8 cellular contexts compared by ENCODE assay signal in genomic region chr4:165207016-165207430, GRCh38. TPM values are rescaled to one million over a fixed set of nuclear protein-coding genes. Genes with fewer than 3 reads are reported as not detected.
A peak's percentile ranks its signal among the peaks of the same experiment; 100 is the strongest.
DNase-seq lines count a peak whose midpoint lies in the region; ATAC-seq, FAIRE-seq and TF ChIP-seq lines count a peak whose summit lies in the region.

No MANE protein-coding gene starts in this region.

- POLR2A ChIA-PET in A673 (lab: Charles Lee; ENCODE audit: low non-redundant PET), result no interaction called here

- DNase-seq in A673 (ENCODE audit: low spot score) (no peak), GM12892 (ENCODE audit: insufficient read length) (peak; percentile 20), NCI-H345 treated with DMSO at 0.1 percent for 48 hours (lab: John Stamatoyannopoulos, UW; ENCODE audit: unreplicated experiment) (peak; percentile 23), caudate nucleus (lab: John Stamatoyannopoulos, UW) (peak in 21 of 61 donors; percentile 19 to 87 (median 64)), KBM-7 (no peak)

- CTCF ChIA-PET in A673 (lab: Charles Lee), result no interaction called here

- BruUV-seq in A673 (replicated peaks; lab: Mats Ljungman, UMichigan), result no TSS peak

- intact Hi-C loops in A673 (cut with micrococcal nuclease; ENCODE audit: unreplicated experiment), result no loop called here

- H3K36me3 ChIP-seq in A673 (ENCODE audit: insufficient read depth, low read length, poor library complexity, severe bottlenecking) (no peaks in the 10 kb centered on the region), liver (ENCODE audit: control insufficient read depth in 4 of 4, insufficient read depth in 3 of 4, low read depth in 1 of 4, low read length in 3 of 4) (no peaks in the 10 kb centered on the region)

- no peak for TF ChIP-seq CTCF in A673 (conservative IDR thresholded peaks at IDR 0.05; ENCODE audit: low read depth, low read length)
- TF ChIP-seq CTCF in liver (IDR thresholded peaks at IDR 0.05; ENCODE audit: low read depth, low read length, missing input control), result no peak

- H3K9me3 ChIP-seq in A673 (ENCODE audit: low read depth, low read length, poor library complexity, severe bottlenecking) (no peaks in the 10 kb centered on the region), liver (ENCODE audit: control insufficient read depth in 4 of 4, low read length in 3 of 4) (no peaks in the 10 kb centered on the region)

- under 1% methylated on average over 28 of the region's 28 CpGs for WGBS in liver

- peak overlapping the region; percentile 52 for H3K27ac ChIP-seq in A673 (ENCODE audit: low read depth, low read length, poor library complexity, severe bottlenecking)
- peak overlapping the region; percentile 84 for H3K27ac ChIP-seq in caudate nucleus (ENCODE audit: low read depth, low read length)
- peak overlapping the region; percentile 11 to 33 for H3K27ac ChIP-seq in liver (ENCODE audit: low read depth in 1 of 2, low read length in 2 of 2)
- H3K27ac ChIP-seq in temporal lobe (ENCODE audit: low read depth, low read length), result peak overlapping the region; percentile 90

- peak; percentile 32 for ATAC-seq in HG02759 (IDR thresholded peaks at IDR 0.05; ENCODE audit: unreplicated experiment)

- peak in 1 of 2 donors; percentile 2 for TF ChIP-seq RAD21 in liver (IDR thresholded peaks at IDR 0.05)

- no peak for TF ChIP-seq POLR2A in GM12892 (IDR thresholded peaks at IDR 0.05; ENCODE audit: low read depth, low read length)

- H3K27me3 ChIP-seq in A673 (replicated peaks; ENCODE audit: insufficient read depth, low read depth, low read length, poor library complexity), result no peaks in the 10 kb centered on the region
- no peaks in the 10 kb centered on the region for H3K27me3 ChIP-seq in liver (ENCODE audit: control insufficient read depth in 4 of 4, insufficient read depth in 4 of 4, low read length in 3 of 4)

- in situ Hi-C loops in KBM-7 (cut with MboI; ENCODE audit: low pct_unique_long_range_greater_than_20kb, low sequenced_read_pairs), result no loop called here

- H3K9ac ChIP-seq in liver (ENCODE audit: low read depth in 1 of 2, low read length in 2 of 2), result peak overlapping the region; percentile 21 to 23

- H3K4me3 ChIP-seq in A673 (ENCODE audit: low read depth, low read length, poor library complexity, severe bottlenecking) (peak overlapping the region; percentile 89), liver (ENCODE audit: low read depth in 1 of 3, low read length in 3 of 3) (peak overlapping the region; percentile 48 to 99 (median 80))

- H3K4me1 ChIP-seq in A673 (ENCODE audit: insufficient read depth, low read length, poor library complexity, severe bottlenecking) (peaks cover 19% of the 10 kb centered on the region), liver (ENCODE audit: control insufficient read depth in 4 of 4, insufficient read depth in 4 of 4, low read length in 3 of 4) (peaks cover 10 to 45% (median 30%) of the 10 kb centered on the region in 4 donors)

- peak; percentile 48 for FAIRE-seq in GM12892 (lab: Jason Lieb, UNC)

TF ChIP-seq in liver, 16 proteins besides CTCF, POLR2A, EP300 and RAD21:
- no peak for TF ChIP-seq EGR1 (IDR thresholded peaks at IDR 0.05; ENCODE audit: low read depth in 2 of 2)
- TF ChIP-seq MAX (IDR thresholded peaks at IDR 0.05), result no peak
- no peak for TF ChIP-seq FOXA2 (IDR thresholded peaks at IDR 0.05)
- no peak for TF ChIP-seq SP1 (IDR thresholded peaks at IDR 0.05)
- TF ChIP-seq JUND (IDR thresholded peaks at IDR 0.05), result no peak
- no peak for TF ChIP-seq ZBTB33 (IDR thresholded peaks at IDR 0.05)
- no peak for TF ChIP-seq TAF1 (conservative IDR thresholded peaks at IDR 0.05)
- TF ChIP-seq ATF3 (IDR thresholded peaks at IDR 0.05), result no peak
- TF ChIP-seq NR2F2 (IDR thresholded peaks at IDR 0.05), result no peak
- no peak for TF ChIP-seq FOXA1 (IDR thresholded peaks at IDR 0.05)
- no peak for TF ChIP-seq HNF4G (IDR thresholded peaks at IDR 0.05)
- TF ChIP-seq YY1 (IDR thresholded peaks at IDR 0.05), result no peak
- no peak for TF ChIP-seq HNF4A (conservative IDR thresholded peaks at IDR 0.05)
- no peak for TF ChIP-seq GABPA (IDR thresholded peaks at IDR 0.05 in 1 of 2, conservative IDR thresholded peaks at IDR 0.05 in 1 of 2)
TF ChIP-seq in liver: peak in this region for 0.

RNA-seq across cellular contexts. Expression of gene KLHL2, which starts 0.3 kb away (rescaled TPM):
- total RNA-seq in A673 (2021) (22.5 and 23.7 TPM in 2 replicates), liver (10 to 100 TPM in 1 of 2 donors, 1 to 10 TPM in 1; 10.0 to 37.9 TPM), temporal lobe (51.6 TPM)
- polyA plus RNA-seq in GM12892 (2012; ENCODE audit: missing spikeins), result 19.3 TPM
- polyA plus RNA-seq in liver, result 10 to 100 TPM; 11.4 to 15.8 TPM

Comparison
In these comparisons a context has a peak if more than half of its experiments do, and no peak if none do; other contexts are left out.
1. DNase-seq: peak in GM12892 (single experiment) and NCI-H345 treated with DMSO at 0.1 percent for 48 hours (single experiment); none in A673 (single experiment) and KBM-7 (single experiment).
2. H3K27ac ChIP-seq: peak in every context shown above with its lines; median percentile 90 in temporal lobe; 84 in caudate nucleus; 52 in A673; 22 in liver.